29 cellular contexts compared by ENCODE assay signal in genomic region chr16:7221157-7221556, GRCh38.
"Had no signal": no experiment of that assay in that cellular context is flagged by ENCODE, and none has a peak within 500 bp of the region (broad histone marks: within the 10 kb centered on the region; RNA-seq: fewer than 3 reads in every experiment).

No MANE protein-coding gene starts in this region.

- ATAC-seq: stimulated activated effector memory CD8-positive, alpha-beta T cell treated with anti-CD3 and anti-CD28 coated beads, Interleukin-12 subunit alpha, Interleukin-12 subunit beta, amount 100 ng/mL, for 72 hours; stimulated activated memory B cell treated with anti-CD40 and anti-IgM and Interleukin-4, amounts not matched to agents 10 μg/mL and 1 μg/mL and 100 μg/mL, for 72 hours; stimulated activated naive B cell treated with anti-CD40 and anti-IgM and Interleukin-4, amounts not matched to agents 10 μg/mL and 1 μg/mL and 100 μg/mL, for 72 hours; stimulated activated naive CD8-positive, alpha-beta T cell treated with anti-CD3 and anti-CD28 coated beads, Interleukin-15, amount 100 ng/mL, for 72 hours; stimulated activated naive CD8-positive, alpha-beta T cell treated with anti-CD3 and anti-CD28 coated beads, Interleukin-15, Interleukin-2, amounts not matched to agents 100 U/mL and 50 U/mL, for 24 hours; upper lobe of right lung had no signal

- H3K9me3 Mint-ChIP-seq: type B pancreatic cell had no signal

- H3K4me3 Mint-ChIP-seq: stimulated activated effector memory CD8-positive, alpha-beta T cell treated with anti-CD3 and anti-CD28 coated beads, Interleukin-12 subunit alpha, Interleukin-12 subunit beta, amount 100 ng/mL, for 72 hours; stimulated activated memory B cell treated with anti-CD40 and anti-IgM and Interleukin-4, amounts not matched to agents 10 μg/mL and 1 μg/mL and 100 μg/mL, for 72 hours; stimulated activated naive B cell treated with anti-CD40 and anti-IgM and Interleukin-4, amounts not matched to agents 10 μg/mL and 1 μg/mL and 100 μg/mL, for 72 hours; stimulated activated naive CD8-positive, alpha-beta T cell treated with anti-CD3 and anti-CD28 coated beads, Interleukin-15, amount 100 ng/mL, for 72 hours; stimulated activated naive CD8-positive, alpha-beta T cell treated with anti-CD3 and anti-CD28 coated beads, Interleukin-15, Interleukin-2, amounts not matched to agents 100 ng/mL and 50 ng/mL, for 24 hours; type B pancreatic cell had no signal

- H3K4me1 Mint-ChIP-seq: stimulated activated effector memory CD8-positive, alpha-beta T cell treated with anti-CD3 and anti-CD28 coated beads, Interleukin-12 subunit alpha, Interleukin-12 subunit beta, amount 100 ng/mL, for 72 hours; stimulated activated memory B cell treated with anti-CD40 and anti-IgM and Interleukin-4, amounts not matched to agents 10 μg/mL and 1 μg/mL and 100 μg/mL, for 72 hours; stimulated activated naive B cell treated with anti-CD40 and anti-IgM and Interleukin-4, amounts not matched to agents 10 μg/mL and 1 μg/mL and 100 μg/mL, for 72 hours; stimulated activated naive CD8-positive, alpha-beta T cell treated with anti-CD3 and anti-CD28 coated beads, Interleukin-15, amount 100 ng/mL, for 72 hours had no signal

- DNase-seq: stimulated activated CD4-positive, alpha-beta T cell treated with anti-CD3 and anti-CD28 coated beads, Interleukin-2, amount 100 ng/mL, for 48 hours; stimulated activated CD4-positive, alpha-beta T cell treated with anti-CD3 and anti-CD28 coated beads, Interleukin-4, amount 100 ng/mL, for 1 hour; stimulated activated CD4-positive, alpha-beta T cell treated with anti-CD3 and anti-CD28 coated beads, Interleukin-4, amount 100 ng/mL, for 24 hours; stimulated activated CD4-positive, alpha-beta T cell treated with anti-CD3 and anti-CD28 coated beads, Interleukin-4, amount 100 ng/mL, for 4 hours; stimulated activated CD8-positive, alpha-beta memory T cell treated with anti-CD3 and anti-CD28 coated beads, Interleukin-4, amount 100 ng/mL, for 48 hours; stimulated activated naive B cell treated with anti-CD40 and anti-IgM and Interleukin-4, amounts not matched to agents 10 μg/mL and 1 μg/mL and 100 μg/mL, for 72 hours; stimulated activated naive CD4-positive, alpha-beta T cell; stimulated activated naive CD4-positive, alpha-beta T cell treated with Interleukin-2 at 50 U/mL for 16 hours; stimulated activated naive CD8-positive, alpha-beta T cell treated with anti-CD3 and anti-CD28 coated beads, Interleukin-15, amount 100 ng/mL, for 72 hours; stimulated activated naive CD8-positive, alpha-beta T cell treated with anti-CD3 and anti-CD28 coated beads, Interleukin-15, Interleukin-2, amounts not matched to agents 100 U/mL and 50 U/mL, for 24 hours; stomach; substantia nigra; testis; thyroid gland; tibial artery; transverse colon; trophoblast cell; upper lobe of left lung; upper lobe of right lung; uterus had no signal

- FAIRE-seq: urothelium cell line had no signal

- H3K4me3 ChIP-seq: stomach, suprapubic skin, testis, thoracic aorta, thyroid gland, tibial artery, tibial nerve, transverse colon, upper lobe of left lung, upper lobe of right lung, uterus, vagina had no signal

- H3K27me3 Mint-ChIP-seq: stimulated activated memory B cell treated with anti-CD40 and anti-IgM and Interleukin-4, amounts not matched to agents 10 μg/mL and 1 μg/mL and 100 μg/mL, for 72 hours; stimulated activated naive B cell treated with anti-CD40 and anti-IgM and Interleukin-4, amounts not matched to agents 10 μg/mL and 1 μg/mL and 100 μg/mL, for 72 hours; stimulated activated naive CD8-positive, alpha-beta T cell treated with anti-CD3 and anti-CD28 coated beads, Interleukin-15, amount 100 ng/mL, for 72 hours; stimulated activated naive CD8-positive, alpha-beta T cell treated with anti-CD3 and anti-CD28 coated beads, Interleukin-15, Interleukin-2, amounts not matched to agents 100 ng/mL and 50 ng/mL, for 24 hours had no signal

- H3K9me3 ChIP-seq: suprapubic skin, testis, thoracic aorta, thyroid gland, tibial artery, tibial nerve, transverse colon, upper lobe of left lung, upper lobe of right lung, uterus, vagina had no signal

- H3K36me3 Mint-ChIP-seq: stimulated activated effector memory CD8-positive, alpha-beta T cell treated with anti-CD3 and anti-CD28 coated beads, Interleukin-12 subunit alpha, Interleukin-12 subunit beta, amount 100 ng/mL, for 72 hours; stimulated activated memory B cell treated with anti-CD40 and anti-IgM and Interleukin-4, amounts not matched to agents 10 μg/mL and 1 μg/mL and 100 μg/mL, for 72 hours; stimulated activated naive B cell treated with anti-CD40 and anti-IgM and Interleukin-4, amounts not matched to agents 10 μg/mL and 1 μg/mL and 100 μg/mL, for 72 hours; type B pancreatic cell had no signal

- H3K4me1 ChIP-seq: stomach, suprapubic skin, testis, thyroid gland, tibial artery, tibial nerve, transverse colon, upper lobe of left lung, upper lobe of right lung, uterus, vagina had no signal

- H3K27ac Mint-ChIP-seq: stimulated activated effector memory CD8-positive, alpha-beta T cell treated with anti-CD3 and anti-CD28 coated beads, Interleukin-12 subunit alpha, Interleukin-12 subunit beta, amount 100 ng/mL, for 72 hours; stimulated activated memory B cell treated with anti-CD40 and anti-IgM and Interleukin-4, amounts not matched to agents 10 μg/mL and 1 μg/mL and 100 μg/mL, for 72 hours; stimulated activated naive B cell treated with anti-CD40 and anti-IgM and Interleukin-4, amounts not matched to agents 10 μg/mL and 1 μg/mL and 100 μg/mL, for 72 hours; stimulated activated naive CD8-positive, alpha-beta T cell treated with anti-CD3 and anti-CD28 coated beads, Interleukin-15, amount 100 ng/mL, for 72 hours; stimulated activated naive CD8-positive, alpha-beta T cell treated with anti-CD3 and anti-CD28 coated beads, Interleukin-15, Interleukin-2, amounts not matched to agents 100 ng/mL and 50 ng/mL, for 24 hours; type B pancreatic cell had no signal

- H3K27ac ChIP-seq: stomach, suprapubic skin, testis, thoracic aorta, thyroid gland, tibial artery, tibial nerve, transverse colon, upper lobe of left lung, upper lobe of right lung, uterus, vagina had no signal
